In the genomic region with DNA sequence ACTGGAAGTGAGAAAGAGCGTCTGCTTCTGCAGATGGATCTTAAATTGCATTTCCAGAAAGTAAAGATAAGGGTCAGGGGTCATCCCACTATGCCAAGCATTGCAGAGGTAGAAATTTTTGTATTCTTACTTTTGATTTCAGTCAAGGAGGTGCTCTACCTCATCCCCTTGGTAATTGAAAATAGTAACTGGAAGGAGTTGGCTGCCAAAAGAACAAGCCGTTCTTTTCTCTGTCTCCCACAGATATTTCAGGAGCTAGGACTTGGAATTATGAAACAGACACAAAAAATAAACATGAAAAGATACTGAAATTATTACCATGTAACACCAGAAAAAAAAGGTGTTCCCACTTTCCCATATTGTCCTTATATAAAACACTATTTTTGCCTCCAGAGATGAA, we compare ENCODE assay signal across 21 cellular contexts.
DNase-seq lines count a peak whose midpoint lies in the region; ATAC-seq lines count a peak whose summit lies in the region.
"Had no signal": no experiment of that assay in that cellular context is flagged by ENCODE, and none has a peak within 500 bp of the region (broad histone marks: within the 10 kb centered on the region; RNA-seq: fewer than 3 reads in every experiment).

No MANE protein-coding gene starts in this region.

- DNase-seq in Right ventricle myocardium superior (no peak), cardiac septum (ENCODE audit: low spot score) (no peak), left cardiac atrium (no peak), DMS79 (lab: John Stamatoyannopoulos, UW) (no peak), NCI-H187 treated with DMSO at 0.1 percent for 48 hours (lab: John Stamatoyannopoulos, UW) (no peak), H4 (ENCODE audit: low spot score) (no peak)
- DNase-seq: 8988T; AML-193; C1 segment of cervical spinal cord; CD8-positive, alpha-beta T cell; DMS153; H7; MG63; NCI-H1417; NCI-H1694 treated with DMSO at 0.1 percent for 48 hours; NCI-H446; NCI-H526 had no signal

- peaks cover 3 to 16% of the 10 kb centered on the region in 2 donors for H3K36me3 ChIP-seq in stomach smooth muscle (ENCODE audit: control insufficient read depth in 2 of 2, insufficient read depth in 2 of 2, low read length in 2 of 2)
- H3K36me3 ChIP-seq: MG63 had no signal

- H3K9me3 ChIP-seq in stomach smooth muscle (ENCODE audit: control insufficient read depth in 2 of 2, low read length in 2 of 2) = no peaks in the 10 kb centered on the region
- H3K9me3 ChIP-seq: MG63 had no signal

- H3K9ac ChIP-seq in stomach smooth muscle (ENCODE audit: low read length in 2 of 2) = no peak overlapping the region

- H3K27me3 ChIP-seq in stomach smooth muscle (ENCODE audit: control insufficient read depth in 1 of 2, insufficient read depth in 2 of 2, low read length in 2 of 2) = no peaks in the 10 kb centered on the region

- intact Hi-C loops in Right ventricle myocardium superior (cut with DNase I) (no loop called here), cardiac septum (cut with DNase I) (no loop called here), left cardiac atrium (cut with DNase I) (no loop called here)

- H3K4me3 ChIP-seq in stomach smooth muscle (ENCODE audit: low read length in 2 of 2) = no peak overlapping the region
- H3K4me3 ChIP-seq: K562, MG63 had no signal

- H3K27ac ChIP-seq in stomach smooth muscle (ENCODE audit: low read length) = peak overlapping the region; percentile 49
- H3K27ac ChIP-seq: HL-60 had no signal

- ATAC-seq in Right ventricle myocardium superior (ENCODE audit: poor library complexity) (peak; percentile 70), left cardiac atrium (peak; percentile 34 to 65)
- ATAC-seq: CD8-positive, alpha-beta T cell; HepG2; K562 had no signal

- peaks cover 5% of the 10 kb centered on the region for H3K4me1 ChIP-seq in stomach smooth muscle (ENCODE audit: control insufficient read depth, insufficient read depth, low read length)
